In the genomic region with DNA sequence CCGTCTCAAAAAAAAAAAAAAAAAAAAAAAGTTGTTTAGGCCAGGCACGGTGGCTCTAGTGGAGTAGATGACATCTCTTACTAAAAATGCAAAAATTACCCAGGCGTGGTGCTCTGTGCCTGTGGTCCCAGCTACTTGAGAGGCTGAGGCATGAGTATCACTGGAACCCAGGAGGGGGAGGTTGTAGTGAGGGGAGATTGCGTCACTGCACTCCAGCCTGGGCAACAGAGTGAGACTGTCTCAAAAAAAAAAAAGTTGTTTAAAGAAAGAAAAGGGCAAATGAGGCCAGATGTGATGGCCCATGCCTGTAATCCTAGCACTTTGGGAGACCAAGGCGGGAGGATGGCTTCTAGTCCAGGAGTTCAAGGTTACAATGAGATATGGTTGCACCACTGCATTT, we compare ENCODE assay signal across 21 cellular contexts. TPM values are rescaled to one million over a fixed set of nuclear protein-coding genes. Genes with fewer than 3 reads are reported as not detected.
DNase-seq lines count a peak whose midpoint lies in the region; ATAC-seq, FAIRE-seq and TF ChIP-seq lines count a peak whose summit lies in the region.
"Had no signal": no experiment of that assay in that cellular context is flagged by ENCODE, and none has a peak within 500 bp of the region (broad histone marks: within the 10 kb centered on the region; RNA-seq: fewer than 3 reads in every experiment).

No MANE protein-coding gene starts in this region.

- no peak for ATAC-seq in GM21390 (IDR thresholded peaks at IDR 0.05; ENCODE audit: unreplicated experiment)
- ATAC-seq: T-cell had no signal

- no peaks in the 10 kb centered on the region for H3K36me3 ChIP-seq in WERI-Rb-1
- H3K36me3 ChIP-seq: left ventricle myocardium inferior had no signal

- H3K9me3 ChIP-seq in WERI-Rb-1 (ENCODE audit: severe bottlenecking) = no peaks in the 10 kb centered on the region
- H3K9me3 ChIP-seq: Caco-2, left ventricle myocardium inferior had no signal

- DNase-seq in ACHN = peak; percentile 99
- DNase-seq in H4 (ENCODE audit: low spot score) = peak; percentile 53
- peak; percentile 92 for DNase-seq in RCC 7860 (ENCODE audit: low spot score)
- peak; percentile 22 for DNase-seq in fibroblast of villous mesenchyme (ENCODE audit: low read depth)
- DNase-seq in GM19240 (ENCODE audit: insufficient read length, low spot score) = no peak
- DNase-seq in activated T-cell treated with anti-CD3 and anti-CD28 coated beads, Interleukin-2, amount 50 U/mL, for 48 hours = no peak
- DNase-seq in WERI-Rb-1 = no peak
- DNase-seq: activated CD4-positive, CD25-positive, alpha-beta regulatory T cell treated with anti-CD3 and anti-CD28 coated beads, Interleukin-2, amount 50 U/mL, for 72 hours; activated naive CD4-positive, alpha-beta T cell; Caco-2; cortex of kidney; erythroblast; hypothalamus; left ventricle myocardium inferior; NCI-H2029 treated with DMSO at 0.1 percent for 48 hours; NCI-H524; stimulated activated naive CD4-positive, alpha-beta T cell; T-cell had no signal

- H3K27ac ChIP-seq in WERI-Rb-1 = no peak overlapping the region
- H3K27ac ChIP-seq: left ventricle myocardium inferior had no signal

- FAIRE-seq in RCC 7860 (lab: Jason Lieb, UNC) = peak; percentile 85

- no peaks in the 10 kb centered on the region for H3K27me3 ChIP-seq in WERI-Rb-1 (ENCODE audit: insufficient read depth, low read depth, severe bottlenecking)

- in situ Hi-C loops in ACHN (cut with HindIII; ENCODE audit: low pct_ligation_motif_present, low pct_unique_long_range_greater_than_20kb, low sequenced_read_pairs) = no loop called here

- no peak overlapping the region for H3K4me3 ChIP-seq in fibroblast of villous mesenchyme (ENCODE audit: low read depth, low read length)
- no peak overlapping the region for H3K4me3 ChIP-seq in WERI-Rb-1 (ENCODE audit: low read depth, low read length)
- H3K4me3 ChIP-seq: left ventricle myocardium inferior had no signal

- TF ChIP-seq CTCF in fibroblast of villous mesenchyme (IDR thresholded peaks at IDR 0.05; ENCODE audit: insufficient read depth, low read depth, low read length) = no peak
- TF ChIP-seq CTCF in WERI-Rb-1 (IDR thresholded peaks at IDR 0.05; ENCODE audit: low read depth, low read length) = no peak

RNA-seq across cellular contexts. Expression of gene SPPL3, which starts 36.6 kb away (rescaled TPM):
- total RNA-seq in H4 (2014; rRNA removed; shearing (Covaris generic)) = 4.0 and 4.7 TPM in 2 replicates
- total RNA-seq in fibroblast of villous mesenchyme = 8.7 and 9.5 TPM in 2 replicates

RNA-seq across cellular contexts. Expression of gene HNF1A, which starts 37.5 kb away (rescaled TPM):
- not detected in 2 replicates for total RNA-seq in H4 (2014; rRNA removed; shearing (Covaris generic))
- not detected in 2 replicates for total RNA-seq in fibroblast of villous mesenchyme
- total RNA-seq: left ventricle myocardium inferior, RPMI7951, T-cell, urinary bladder had no signal

Comparison
In these comparisons a context has a peak if more than half of its experiments do, and no peak if none do; other contexts are left out.
1. DNase-seq: peak in ACHN (single experiment), H4 (single experiment), RCC 7860 (single experiment) and fibroblast of villous mesenchyme (single experiment); none in GM19240 (single experiment), activated T-cell treated with anti-CD3 and anti-CD28 coated beads, Interleukin-2, amount 50 U/mL, for 48 hours (0 of 2) and WERI-Rb-1 (single experiment).